Comparison of ENCODE assay signal across 8 cellular contexts in the genomic region with DNA sequence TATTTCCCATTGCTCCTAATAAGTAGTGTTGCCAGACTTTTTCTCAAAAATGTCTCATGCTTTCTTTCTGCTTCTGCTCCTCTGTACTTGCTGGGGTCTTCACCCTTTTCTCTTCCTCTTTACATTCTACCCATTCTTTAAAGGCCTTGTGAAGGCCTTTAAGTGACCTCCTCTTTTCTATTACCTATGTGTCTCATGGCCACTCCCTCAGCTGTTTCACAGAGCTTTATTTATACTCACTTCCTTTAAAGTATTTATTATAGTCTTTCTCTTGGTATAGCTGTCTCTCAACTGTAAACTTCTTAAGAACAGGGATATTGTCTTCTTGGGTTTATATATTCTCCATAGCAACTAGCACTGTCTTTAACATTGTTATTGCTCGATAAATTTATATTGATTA. TPM values are rescaled to one million over a fixed set of nuclear protein-coding genes. Genes with fewer than 3 reads are reported as not detected.
DNase-seq lines count a peak whose midpoint lies in the region; ATAC-seq and TF ChIP-seq lines count a peak whose summit lies in the region.
"Had no signal": no experiment of that assay in that cellular context is flagged by ENCODE, and none has a peak within 500 bp of the region (broad histone marks: within the 10 kb centered on the region; RNA-seq: fewer than 3 reads in every experiment).

No MANE protein-coding gene starts in this region.

- H3K4me3 ChIP-seq in HFF-Myc (replicated peaks; ENCODE audit: low read depth, low read length), result peak overlapping the region; percentile 75
- peak overlapping the region; percentile 76 for H3K4me3 ChIP-seq in fibroblast of the aortic adventitia (ENCODE audit: low read depth, low read length)
- peak overlapping the region; percentile 93 for H3K4me3 ChIP-seq in skeletal muscle satellite cell (ENCODE audit: low read length)

- intact Hi-C loops in sciatic nerve (cut with DNase I), result no loop called here

- H3K9ac ChIP-seq in skeletal muscle satellite cell (ENCODE audit: low read depth, low read length), result peak overlapping the region; percentile 45

- H3K4me1 ChIP-seq in skeletal muscle satellite cell (ENCODE audit: control insufficient read depth, insufficient read depth, low read length), result no peaks in the 10 kb centered on the region

- DNase-seq in HFF-Myc (ENCODE audit: extremely low read depth, low read depth), result no peak
- peak; percentile 10 for DNase-seq in SKM-1 treated with dmso at 0.1 percent for 144 hours (lab: John Stamatoyannopoulos, UW; ENCODE audit: unreplicated experiment)
- DNase-seq in fibroblast of the aortic adventitia (ENCODE audit: low read depth), result no peak
- DNase-seq in sciatic nerve (ENCODE audit: low spot score), result no peak
- no peak for DNase-seq in midbrain (lab: John Stamatoyannopoulos, UW)
- no peak for DNase-seq in COLO829 (ENCODE audit: low spot score)
- DNase-seq: NCI-H2081 had no signal

- H3K36me3 ChIP-seq in skeletal muscle satellite cell (ENCODE audit: insufficient read depth, low read length), result peaks cover 13% of the 10 kb centered on the region

- peaks cover 2% of the 10 kb centered on the region for H3K27me3 ChIP-seq in skeletal muscle satellite cell (ENCODE audit: control insufficient read depth, insufficient read depth, low read length)

- H3K9me3 ChIP-seq in skeletal muscle satellite cell (replicated peaks; ENCODE audit: low read length), result no peaks in the 10 kb centered on the region

- no peak for ATAC-seq in sciatic nerve

- no peak for TF ChIP-seq CTCF in HFF-Myc (IDR thresholded peaks at IDR 0.05; ENCODE audit: low read depth, low read length, missing control alignments)
- TF ChIP-seq CTCF in fibroblast of the aortic adventitia (IDR thresholded peaks at IDR 0.05; ENCODE audit: insufficient read depth, low read length), result no peak

- H3K4me2 ChIP-seq in skeletal muscle satellite cell (ENCODE audit: low read length), result peak overlapping the region; percentile 83

RNA-seq across cellular contexts. Expression of gene GOLPH3L, which starts 0.8 kb away (rescaled TPM):
- total RNA-seq in fibroblast of the aortic adventitia (ENCODE audit: low replicate concordance) (12.8 and 30.1 TPM in 2 replicates), sciatic nerve (27.6 TPM)
- total RNA-seq in skeletal muscle satellite cell (2012; rRNA removed), result 9.6 and 11.9 TPM in 2 replicates

RNA-seq across cellular contexts. Expression of gene HORMAD1, which starts 24.5 kb away (rescaled TPM):
- not detected in 2 replicates for total RNA-seq in fibroblast of the aortic adventitia (ENCODE audit: low replicate concordance)
- not detected in 2 replicates for total RNA-seq in skeletal muscle satellite cell (2012; rRNA removed)
- 3.8 TPM for total RNA-seq in sciatic nerve
